ENCODE assay signal across 8 cellular contexts in the genomic region with DNA sequence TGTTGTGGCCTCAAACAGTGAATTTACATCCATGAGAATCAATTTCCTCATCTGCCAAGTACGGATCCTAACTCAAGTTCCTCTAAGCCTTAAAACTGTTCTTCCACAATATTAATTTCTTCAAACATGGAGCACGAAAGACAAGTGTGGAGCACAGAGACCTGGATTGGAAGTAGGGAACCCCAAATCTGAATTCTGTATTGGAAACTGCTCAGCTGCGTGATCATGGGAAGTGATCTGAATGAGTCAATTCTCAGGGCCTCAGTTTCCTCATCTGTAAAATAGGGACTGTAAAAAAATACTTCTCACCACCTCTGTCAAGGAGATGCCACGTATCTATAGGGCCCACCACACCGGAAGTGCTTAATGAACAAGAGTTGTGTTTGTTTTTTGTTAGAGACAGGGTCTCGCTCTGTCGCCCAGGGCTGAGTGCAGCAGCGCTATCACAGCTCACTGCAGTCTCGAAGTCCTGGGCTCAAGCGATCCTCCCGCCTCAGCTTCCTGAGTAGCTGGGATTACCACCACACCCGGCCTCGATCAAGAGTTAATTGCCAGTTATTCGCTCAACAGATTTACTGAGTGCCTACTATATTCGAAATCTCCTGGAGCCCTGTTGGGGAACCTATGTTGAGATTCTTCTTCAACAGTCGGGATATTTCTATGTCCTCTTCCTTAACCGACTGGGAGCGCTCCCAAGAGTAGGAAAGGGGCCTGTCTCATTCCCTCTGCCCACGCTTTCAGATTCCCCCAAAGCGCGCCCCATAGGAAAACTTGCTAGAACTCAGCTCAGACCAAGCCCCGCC. TPM values are rescaled to one million over a fixed set of nuclear protein-coding genes. Genes with fewer than 3 reads are reported as not detected.
DNase-seq lines count a peak whose midpoint lies in the region; ATAC-seq and TF ChIP-seq lines count a peak whose summit lies in the region.

No MANE protein-coding gene starts in this region.

- peaks cover 20% of the 10 kb centered on the region for H3K79me2 ChIP-seq in DND-41 (ENCODE audit: insufficient read depth, low read length)
- peaks cover 30% of the 10 kb centered on the region for H3K79me2 ChIP-seq in PC-9 (ENCODE audit: low read depth)
- peaks cover 6% of the 10 kb centered on the region for H3K79me2 ChIP-seq in parathyroid adenoma

- H3K9me3 ChIP-seq in DND-41 (ENCODE audit: insufficient read depth, low read length, severe bottlenecking) (no peaks in the 10 kb centered on the region), PC-9 (ENCODE audit: insufficient read depth, low read depth) (no peaks in the 10 kb centered on the region), parathyroid adenoma (ENCODE audit: control insufficient read depth, low read length) (no peaks in the 10 kb centered on the region)

- DNase-seq in DND-41 (peak; percentile 43), PC-9 (no peak), epithelial cell of esophagus (ENCODE audit: low read depth) (no peak), dedifferentiated amniotic fluid mesenchymal stem cell (ENCODE audit: extremely low spot score) (no peak)
- DNase-seq in effector CD8-positive, alpha-beta T cell (lab: John Stamatoyannopoulos, UW) = no peak
- no peak for DNase-seq in activated CD4-positive, CD25-positive, alpha-beta regulatory T cell (lab: John Stamatoyannopoulos, UW)

- POLR2A ChIA-PET in PC-9 (lab: Charles Lee; ENCODE audit: unreplicated experiment) = interaction anchor here (0.5 to 1.3 kb wide), 13 partner anchors 8 to 997 kb away, joined by 3 to 12 read pairs (median 4); a partner anchor contains a TSS

- H3K4me2 ChIP-seq in DND-41 (ENCODE audit: insufficient read depth, low read length) (peak overlapping the region; percentile 77), PC-9 (peak overlapping the region; percentile 86), parathyroid adenoma (ENCODE audit: low read length) (peak overlapping the region; percentile 72)

- CTCF ChIA-PET in PC-9 (lab: Charles Lee) = interaction anchor here (0.6 to 1.3 kb wide), 5 partner anchors 11 to 22 kb away, joined by 3 to 12 read pairs (median 4); no protein-coding TSS in a partner anchor

- H3K9ac ChIP-seq in DND-41 (ENCODE audit: low read depth, low read length) (peak overlapping the region; percentile 57), parathyroid adenoma (peak overlapping the region; percentile 8)

- H2AFZ ChIP-seq in DND-41 (ENCODE audit: low read depth, low read length) (peak overlapping the region; percentile 62), PC-9 (peak overlapping the region; percentile 23; the same call in 1 of the 2 replicates), parathyroid adenoma (no peak overlapping the region)

- no peak for ATAC-seq in DND-41 (ENCODE audit: insufficient read depth, low read depth)
- ATAC-seq in GM18907 (IDR thresholded peaks at IDR 0.05; ENCODE audit: unreplicated experiment) = no peak

- peaks cover 13% of the 10 kb centered on the region for H3K36me3 ChIP-seq in DND-41 (ENCODE audit: insufficient read depth, low read length)
- H3K36me3 ChIP-seq in PC-9 (ENCODE audit: low read depth) = no peaks in the 10 kb centered on the region; the same call in 1 of the 2 replicates
- no peaks in the 10 kb centered on the region for H3K36me3 ChIP-seq in parathyroid adenoma (ENCODE audit: control insufficient read depth, insufficient read depth, low read length)

- H3K27ac ChIP-seq in DND-41 (ENCODE audit: low read length) = peak overlapping the region; percentile 73
- H3K27ac ChIP-seq in PC-9 = peak overlapping the region; percentile 31
- peak overlapping the region; percentile 79 for H3K27ac ChIP-seq in parathyroid adenoma

- peaks cover 57% of the 10 kb centered on the region for H3F3A ChIP-seq in PC-9 (ENCODE audit: insufficient read depth, low read depth)

- intact Hi-C loops in PC-9 (cut with micrococcal nuclease; ENCODE audit: unreplicated experiment) = loop anchor here (1.0 to 5.0 kb wide), 4 partner anchors 9 to 95 kb away; a partner anchor contains a TSS

- H3K4me1 ChIP-seq in DND-41 (ENCODE audit: insufficient read depth, low read length) (peaks cover 18% of the 10 kb centered on the region), PC-9 (replicated peaks; ENCODE audit: insufficient read depth) (peaks cover 12% of the 10 kb centered on the region), parathyroid adenoma (peaks cover 26% of the 10 kb centered on the region)

- H3K27me3 ChIP-seq in DND-41 (ENCODE audit: insufficient read depth, low read length, poor library complexity) = no peaks in the 10 kb centered on the region
- no peaks in the 10 kb centered on the region for H3K27me3 ChIP-seq in PC-9 (ENCODE audit: insufficient read depth, low read depth)
- no peaks in the 10 kb centered on the region for H3K27me3 ChIP-seq in parathyroid adenoma (ENCODE audit: control insufficient read depth, insufficient read depth, low read length)

- H3K9me2 ChIP-seq in PC-9 (ENCODE audit: insufficient read depth) = no peaks in the 10 kb centered on the region

- H3K4me3 ChIP-seq in DND-41 (ENCODE audit: low read depth in 1 of 2, low read length in 2 of 2) (peak overlapping the region; percentile 16 to 76; a peak in 3 of 4 replicates), PC-9 (peak overlapping the region; percentile 75), epithelial cell of esophagus (ENCODE audit: low read length) (peak overlapping the region; percentile 100), parathyroid adenoma (ENCODE audit: low read depth, low read length) (peak overlapping the region; percentile 98)

- H4K20me1 ChIP-seq in DND-41 (ENCODE audit: insufficient read depth, low read length) (no peaks in the 10 kb centered on the region), PC-9 (ENCODE audit: insufficient read depth) (peaks cover 20% of the 10 kb centered on the region)

- TSS peak; percentile 35 for BruUV-seq in PC-9 (replicated peaks; lab: Mats Ljungman, UMichigan)

- TF ChIP-seq CTCF in DND-41 (IDR thresholded peaks at IDR 0.05; ENCODE audit: borderline replicate concordance, extremely low read depth, low read length, poor library complexity, severe bottlenecking) (no peak), PC-9 (conservative IDR thresholded peaks at IDR 0.05) (no peak), epithelial cell of esophagus (IDR thresholded peaks at IDR 0.05; ENCODE audit: insufficient read depth, low read depth, low read length, missing control alignments) (no peak), parathyroid adenoma (IDR thresholded peaks at IDR 0.05) (no peak)

RNA-seq across cellular contexts. Expression of a gene that starts 1.6 kb away (rescaled TPM):
- 35.9 and 41.4 TPM in 2 replicates for total RNA-seq in PC-9 (2021)

RNA-seq across cellular contexts. Expression of a gene that starts 16.7 kb away (rescaled TPM):
- 7.8 and 8.5 TPM in 2 replicates for total RNA-seq in PC-9 (2021)

RNA-seq across cellular contexts. Expression of a gene that starts 23.0 kb away (rescaled TPM):
- total RNA-seq in PC-9 (2021) = 204 and 239 TPM in 2 replicates

RNA-seq across cellular contexts. Expression of a gene that starts 24.3 kb away (rescaled TPM):
- total RNA-seq in PC-9 (2021) = 0.48 and 0.85 TPM in 2 replicates

RNA-seq across cellular contexts. Expression of a gene that starts 29.4 kb away (rescaled TPM):
- total RNA-seq in PC-9 (2021) = 6.6 and 9.2 TPM in 2 replicates

Comparison
In these comparisons a context has a peak if more than half of its experiments do, and no peak if none do; other contexts are left out.
1. H3K4me3 ChIP-seq: peak in every context shown above with its lines; median percentile 100 in epithelial cell of esophagus; 98 in parathyroid adenoma; 75 in PC-9; 46 in DND-41.